1 cellular context compared by ENCODE assay signal in genomic region chr7:19773361-19773760, GRCh38.
TF ChIP-seq lines count a peak whose summit lies in the region.

TMEM196 (minus strand) TSS chr7:19773617; CDS start chr7:19772696, 921 bp downstream.

TF ChIP-seq in HepG2, 621 proteins besides CTCF, POLR2A, EP300 and RAD21:
- TF ChIP-seq GMEB2 (CRISPR knock-in tag; IDR thresholded peaks at IDR 0.05; ENCODE audit: low read depth): no peak
- TF ChIP-seq ZNF562 (CRISPR knock-in tag; IDR thresholded peaks at IDR 0.05; ENCODE audit: borderline replicate concordance): no peak
- no peak for TF ChIP-seq ISL2 (CRISPR knock-in tag; IDR thresholded peaks at IDR 0.05)
- TF ChIP-seq HMGXB3 (CRISPR knock-in tag; IDR thresholded peaks at IDR 0.05; ENCODE audit: borderline replicate concordance): no peak
- no peak for TF ChIP-seq ZNF740 (CRISPR knock-in tag; IDR thresholded peaks at IDR 0.05)
- no peak for TF ChIP-seq ZNF75D (CRISPR knock-in tag; IDR thresholded peaks at IDR 0.05; ENCODE audit: borderline replicate concordance)
- TF ChIP-seq DNMT3B (CRISPR knock-in tag; conservative IDR thresholded peaks at IDR 0.05): no peak
- TF ChIP-seq HDAC6 (IDR thresholded peaks at IDR 0.05; ENCODE audit: low read depth, low read length): no peak
- no peak for TF ChIP-seq CREBL2 (CRISPR knock-in tag; IDR thresholded peaks at IDR 0.05; ENCODE audit: borderline replicate concordance)
- TF ChIP-seq SAP130 (CRISPR knock-in tag; IDR thresholded peaks at IDR 0.05; ENCODE audit: low read depth): no peak
- no peak for TF ChIP-seq ZNF501 (CRISPR knock-in tag; IDR thresholded peaks at IDR 0.05)
- TF ChIP-seq ZNF784 (CRISPR knock-in tag; IDR thresholded peaks at IDR 0.05; ENCODE audit: borderline replicate concordance): no peak
- TF ChIP-seq GLMP (CRISPR knock-in tag; IDR thresholded peaks at IDR 0.05; ENCODE audit: borderline replicate concordance): no peak
